1 cellular context compared by ENCODE assay signal in genomic region chr6:79072640-79073181, GRCh38.
TF ChIP-seq lines count a peak whose summit lies in the region.

No MANE protein-coding gene starts in this region.

TF ChIP-seq in GM12878, 131 proteins besides CTCF, POLR2A, EP300 and RAD21 (continued from another document):
- TF ChIP-seq POLR2AphosphoS2 (IDR thresholded peaks at IDR 0.05; ENCODE audit: low read depth, low read length), result no peak
- TF ChIP-seq STAT3 (IDR thresholded peaks at IDR 0.05; ENCODE audit: low read depth, low read length), result no peak
- TF ChIP-seq TAF1 (IDR thresholded peaks at IDR 0.05; ENCODE audit: borderline replicate concordance, low read depth, low read length), result no peak
- TF ChIP-seq CBFB (IDR thresholded peaks at IDR 0.05; ENCODE audit: low read depth), result no peak
- TF ChIP-seq PKNOX1 (IDR thresholded peaks at IDR 0.05), result no peak
- peak; percentile 70; the same call in 1 of the 2 replicates for TF ChIP-seq FOXM1 (IDR thresholded peaks at IDR 0.05; ENCODE audit: low read depth, low read length)
- 0 out of 2 replicates have a peak, but pooled peaks have one; percentile 18 for TF ChIP-seq CREM (IDR thresholded peaks at IDR 0.05; ENCODE audit: low read depth)
- 0 out of 2 replicates have a peak, but pooled peaks have one; percentile 35 for TF ChIP-seq MTA3 (IDR thresholded peaks at IDR 0.05; ENCODE audit: borderline replicate concordance, low read length)
- TF ChIP-seq ATF3 (IDR thresholded peaks at IDR 0.05; ENCODE audit: borderline replicate concordance, extremely low read depth, low read depth, low read length), result no peak
- no peak for TF ChIP-seq ZNF207 (IDR thresholded peaks at IDR 0.05; ENCODE audit: borderline replicate concordance)
- peak; percentile 81; the same call in 1 of the 2 replicates for TF ChIP-seq NFIC (IDR thresholded peaks at IDR 0.05; ENCODE audit: low read depth, low read length)
- TF ChIP-seq NR2C2 (IDR thresholded peaks at IDR 0.05; ENCODE audit: borderline replicate concordance, control insufficient read depth, insufficient read length, low read depth), result no peak
- TF ChIP-seq FOXK2 (IDR thresholded peaks at IDR 0.05), result no peak
- TF ChIP-seq MAX (IDR thresholded peaks at IDR 0.05; ENCODE audit: low read depth, low read length), result no peak
- TF ChIP-seq BCLAF1 (IDR thresholded peaks at IDR 0.05), result no peak
- no peak for TF ChIP-seq PAX8 (IDR thresholded peaks at IDR 0.05)
- TF ChIP-seq JUNB (IDR thresholded peaks at IDR 0.05), result peak; percentile 88
